34 cellular contexts compared by ENCODE assay signal in the genomic region with DNA sequence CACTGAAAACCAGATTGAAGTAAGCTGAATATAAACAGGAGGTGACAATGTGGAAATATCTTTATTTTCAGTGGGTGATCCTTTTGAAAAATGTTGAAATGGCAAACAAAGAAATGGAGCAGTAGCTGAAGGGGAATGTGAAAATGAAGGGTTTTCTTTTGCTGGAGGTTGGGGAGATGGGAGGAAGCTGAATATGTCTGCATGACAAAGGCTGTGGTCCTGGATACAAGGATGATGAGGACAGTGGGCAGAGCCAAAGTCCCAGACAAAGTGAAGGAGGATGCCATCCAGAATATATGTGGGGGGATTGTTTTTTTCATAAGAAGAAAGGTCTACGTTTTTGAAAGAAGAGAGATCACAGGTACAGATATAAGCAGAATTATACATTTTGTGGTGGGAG. TPM values are rescaled to one million over a fixed set of nuclear protein-coding genes. Genes with fewer than 3 reads are reported as not detected.
"Had no signal": no experiment of that assay in that cellular context is flagged by ENCODE, and none has a peak within 500 bp of the region (broad histone marks: within the 10 kb centered on the region; RNA-seq: fewer than 3 reads in every experiment).

No MANE protein-coding gene starts in this region.

- H3K36me3 ChIP-seq: adrenal gland, breast epithelium, cardiac muscle cell, colonic mucosa, esophagus squamous epithelium, gastroesophageal sphincter, heart right ventricle had no signal

- DNase-seq: activated CD4-positive, alpha-beta T cell treated with anti-CD3 and anti-CD28 coated beads for 1 hour; activated CD4-positive, alpha-beta T cell treated with anti-CD3 and anti-CD28 coated beads for 4 hours; activated CD4-positive, alpha-beta T cell treated with anti-CD3 and anti-CD28 coated beads, Interleukin-2, amount 10 ng/mL, durations not matched to agents 7 days and 5 days; activated CD4-positive, alpha-beta T cell treated with anti-CD3 and anti-CD28 coated beads, Interleukin-2, amount 50 U/mL, for 48 hours; activated CD8-positive, alpha-beta memory T cell treated with anti-CD3 and anti-CD28 coated beads for 24 hours; activated CD8-positive, alpha-beta T cell treated with anti-CD3 and anti-CD28 coated beads for 36 hours; activated effector memory CD4-positive, alpha-beta T cell treated with Interleukin-2 at 50 U/mL for 16 hours; activated gamma-delta T cell treated with Interleukin-2 at 50 U/mL for 16 hours; activated naive CD4-positive, alpha-beta T cell treated with Interleukin-2 at 50 U/mL for 16 hours; activated naive CD8-positive, alpha-beta T cell treated with anti-CD3 and anti-CD28 coated beads for 36 hours; activated naive CD8-positive, alpha-beta T cell treated with anti-CD3 and anti-CD28 coated beads, Interleukin-2, amount 50 U/mL, for 24 hours; activated T-cell treated with anti-CD3 and anti-CD28 coated beads, Interleukin-2, amount 50 U/mL, for 4 hours; adrenal gland; amygdala; aorta; central memory CD4-positive, alpha-beta T cell; cerebellar nuclear complex; colonic mucosa; effector CD8-positive, alpha-beta T cell; esophagus squamous epithelium; foreskin melanocyte; heart right ventricle had no signal

- H3K4me2 ChIP-seq: hepatocyte had no signal

- H3K9me3 ChIP-seq: adrenal gland, breast epithelium, colonic mucosa, esophagus squamous epithelium, gastroesophageal sphincter, heart right ventricle had no signal

- H3K4me1 ChIP-seq: breast epithelium, colonic mucosa had no signal

- H3K36me3 Mint-ChIP-seq: brain had no signal

- H3K27ac Mint-ChIP-seq: activated CD4-positive, alpha-beta T cell treated with anti-CD3 and anti-CD28 coated beads, Interleukin-2, amount 10 ng/mL, durations not matched to agents 7 days and 5 days; activated CD8-positive, alpha-beta T cell treated with anti-CD3 and anti-CD28 coated beads for 36 hours; activated naive CD4-positive, alpha-beta T cell treated with anti-CD3 and anti-CD28 coated beads, Interleukin-2, amount 50 U/mL, for 24 hours; activated naive CD8-positive, alpha-beta T cell treated with anti-CD3 and anti-CD28 coated beads for 36 hours; activated naive CD8-positive, alpha-beta T cell treated with anti-CD3 and anti-CD28 coated beads, Interleukin-2, amount 50 U/mL, for 24 hours; activated T-helper 17 cell treated with anti-CD3 and anti-CD28 coated beads, Interleukin-2, amount 50 U/mL, for 72 hours; brain; T-helper 1 cell treated with Interleukin-12 subunit alpha and Interleukin-12 subunit beta and Interleukin-4 antibody, amounts not matched to agents 30 μg/mL and 1 μg/mL, for 36 hours had no signal

- H3K27me3 Mint-ChIP-seq: activated CD4-positive, alpha-beta T cell treated with anti-CD3 and anti-CD28 coated beads, Interleukin-2, amount 10 ng/mL, durations not matched to agents 7 days and 5 days; activated CD8-positive, alpha-beta T cell treated with anti-CD3 and anti-CD28 coated beads for 36 hours; activated naive CD4-positive, alpha-beta T cell treated with anti-CD3 and anti-CD28 coated beads, Interleukin-2, amount 50 U/mL, for 24 hours; activated naive CD8-positive, alpha-beta T cell treated with anti-CD3 and anti-CD28 coated beads for 36 hours; activated naive CD8-positive, alpha-beta T cell treated with anti-CD3 and anti-CD28 coated beads, Interleukin-2, amount 50 U/mL, for 24 hours; activated T-helper 17 cell treated with anti-CD3 and anti-CD28 coated beads, Interleukin-2, amount 50 U/mL, for 72 hours; brain had no signal

- FAIRE-seq: endometrium, endothelial cell of umbilical vein had no signal

- ATAC-seq: activated naive CD8-positive, alpha-beta T cell treated with anti-CD3 and anti-CD28 coated beads, Interleukin-2, amount 50 U/mL, for 24 hours; activated T-cell treated with anti-CD3 and anti-CD28 coated beads, Interleukin-2, amount 50 U/mL, for 4 hours; activated T-helper 17 cell treated with anti-CD3 and anti-CD28 coated beads, Interleukin-2, amount 50 U/mL, for 72 hours; gastroesophageal sphincter; heart right ventricle had no signal

- H2AFZ ChIP-seq: hepatocyte had no signal

- H3K4me3 ChIP-seq: adrenal gland, breast epithelium, cardiac muscle cell, colonic mucosa, esophagus squamous epithelium, gastroesophageal sphincter, heart right ventricle, hepatocyte had no signal

- H3K27me3 ChIP-seq: adrenal gland, breast epithelium, cardiac muscle cell, colonic mucosa, esophagus squamous epithelium, gastroesophageal sphincter, heart right ventricle, hepatocyte had no signal

- H3K4me3 Mint-ChIP-seq: activated CD4-positive, alpha-beta T cell treated with anti-CD3 and anti-CD28 coated beads, Interleukin-2, amount 10 ng/mL, durations not matched to agents 7 days and 5 days; activated CD8-positive, alpha-beta T cell treated with anti-CD3 and anti-CD28 coated beads for 36 hours; activated naive CD4-positive, alpha-beta T cell treated with anti-CD3 and anti-CD28 coated beads, Interleukin-2, amount 50 U/mL, for 24 hours; activated naive CD8-positive, alpha-beta T cell treated with anti-CD3 and anti-CD28 coated beads for 36 hours; activated naive CD8-positive, alpha-beta T cell treated with anti-CD3 and anti-CD28 coated beads, Interleukin-2, amount 50 U/mL, for 24 hours; activated T-cell treated with anti-CD3 and anti-CD28 coated beads, Interleukin-2, amount 50 U/mL, for 4 hours; activated T-helper 17 cell treated with anti-CD3 and anti-CD28 coated beads, Interleukin-2, amount 50 U/mL, for 72 hours; brain; T-helper 1 cell treated with Interleukin-12 subunit alpha and Interleukin-12 subunit beta and Interleukin-4 antibody, amounts not matched to agents 30 μg/mL and 1 μg/mL, for 36 hours had no signal

- H3K9me3 Mint-ChIP-seq: activated CD4-positive, alpha-beta T cell treated with anti-CD3 and anti-CD28 coated beads, Interleukin-2, amount 10 ng/mL, durations not matched to agents 7 days and 5 days; activated CD8-positive, alpha-beta T cell treated with anti-CD3 and anti-CD28 coated beads for 36 hours; activated naive CD4-positive, alpha-beta T cell treated with anti-CD3 and anti-CD28 coated beads, Interleukin-2, amount 50 U/mL, for 24 hours; activated naive CD8-positive, alpha-beta T cell treated with anti-CD3 and anti-CD28 coated beads for 36 hours; activated naive CD8-positive, alpha-beta T cell treated with anti-CD3 and anti-CD28 coated beads, Interleukin-2, amount 50 U/mL, for 24 hours; activated T-cell treated with anti-CD3 and anti-CD28 coated beads, Interleukin-2, amount 50 U/mL, for 4 hours; activated T-helper 17 cell treated with anti-CD3 and anti-CD28 coated beads, Interleukin-2, amount 50 U/mL, for 72 hours; brain; T-helper 1 cell treated with Interleukin-12 subunit alpha and Interleukin-12 subunit beta and Interleukin-4 antibody, amounts not matched to agents 30 μg/mL and 1 μg/mL, for 36 hours had no signal

- H3K27ac ChIP-seq: adrenal gland, breast epithelium, cardiac muscle cell, colonic mucosa, epithelial cell of prostate, esophagus squamous epithelium, gastroesophageal sphincter, heart right ventricle, hepatocyte had no signal

RNA-seq across cellular contexts. Expression of gene CDK15, which starts 32.3 kb away (rescaled TPM):
- total RNA-seq: activated CD4-positive, alpha-beta T cell treated with anti-CD3 and anti-CD28 coated beads, Interleukin-2, amount 10 ng/mL, durations not matched to agents 7 days and 5 days; activated CD8-positive, alpha-beta T cell treated with anti-CD3 and anti-CD28 coated beads for 36 hours; activated naive CD8-positive, alpha-beta T cell treated with anti-CD3 and anti-CD28 coated beads for 36 hours; activated T-cell treated with anti-CD3 and anti-CD28 coated beads, Interleukin-2, amount 50 U/mL, for 4 hours; activated T-helper 17 cell treated with anti-CD3 and anti-CD28 coated beads, Interleukin-2, amount 50 U/mL, for 72 hours; cardiac muscle cell; dermis microvascular lymphatic vessel endothelial cell; endothelial cell of umbilical vein had no signal
- polyA plus RNA-seq: cardiac muscle cell, endothelial cell of umbilical vein had no signal
